ENCODE assay signal across 28 cellular contexts in the genomic region with DNA sequence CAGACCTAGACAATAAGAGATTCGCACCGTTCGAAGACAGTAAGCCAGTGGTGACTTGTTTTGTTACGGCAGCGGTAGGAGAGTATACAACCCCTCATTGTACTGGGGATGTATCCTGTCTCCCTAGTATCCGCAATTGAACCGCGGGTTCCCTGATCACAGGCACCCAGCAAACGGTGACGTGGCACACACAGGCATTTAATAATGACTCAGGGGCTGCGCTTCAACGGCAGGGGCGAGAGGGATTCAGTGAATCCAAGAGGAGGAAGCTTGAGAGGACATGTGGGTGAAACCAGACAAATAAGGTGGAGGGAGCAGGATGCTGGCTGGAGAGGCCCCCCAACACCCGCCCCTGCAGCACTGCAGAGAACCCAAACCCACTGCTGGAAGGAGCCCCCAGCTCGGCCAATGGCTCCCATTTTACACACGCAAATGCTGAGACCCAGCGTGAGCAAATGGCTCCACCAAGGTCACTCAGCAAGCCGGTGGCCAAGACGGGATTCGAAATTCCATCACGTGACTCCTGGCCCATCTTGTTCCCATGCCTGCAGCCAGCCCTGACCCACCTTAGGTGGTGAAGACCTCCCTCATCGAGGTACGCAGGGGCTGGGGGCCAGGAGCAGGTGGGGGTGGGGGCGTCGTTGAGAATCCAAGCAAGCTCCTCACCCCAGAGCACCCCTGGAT.
DNase-seq lines count a peak whose midpoint lies in the region; ATAC-seq, FAIRE-seq and TF ChIP-seq lines count a peak whose summit lies in the region.
"Had no signal": no experiment of that assay in that cellular context is flagged by ENCODE, and none has a peak within 500 bp of the region (broad histone marks: within the 10 kb centered on the region; RNA-seq: fewer than 3 reads in every experiment).

No MANE protein-coding gene starts in this region.

- H3K79me2 ChIP-seq in HepG2 (ENCODE audit: insufficient read depth, low read length), result no peaks in the 10 kb centered on the region

- H3K4me1 ChIP-seq in HepG2 (ENCODE audit: insufficient read depth, low read length), result no peaks in the 10 kb centered on the region
- H3K4me1 ChIP-seq: body of pancreas, testis had no signal

- POLR2A ChIA-PET in HepG2 (lab: Yijun Ruan, JAX), result no interaction called here

- CTCF ChIA-PET in HepG2 (lab: Yijun Ruan, JAX; ENCODE audit: low intra/inter-chr PET ratio, low total read pairs), result no interaction called here

- H3K27ac ChIP-seq in HepG2 (ENCODE audit: extremely low read length, insufficient read depth, low read length) (no peak overlapping the region), brain microvascular endothelial cell (no peak overlapping the region)
- H3K27ac ChIP-seq: body of pancreas, RWPE1, testis had no signal

- peaks cover 0 to 7% (median 2%) of the 10 kb centered on the region in 7 donors for H3K9me3 Mint-ChIP-seq in CD14-positive monocyte

- no peak overlapping the region for H3K27ac Mint-ChIP-seq in CD14-positive monocyte
- H3K27ac Mint-ChIP-seq: T-helper 1 cell treated with Interleukin-12 subunit alpha and Interleukin-12 subunit beta and Interleukin-4 antibody, amounts not matched to agents 30 μg/mL and 1 μg/mL, for 36 hours had no signal

- TF ChIP-seq RAD21 in HepG2 (CRISPR knock-in tag; IDR thresholded peaks at IDR 0.05), result no peak

- no peaks in the 10 kb centered on the region for H4K20me1 ChIP-seq in HepG2 (ENCODE audit: insufficient read depth, low read length)

- TF ChIP-seq EP300 in HepG2 (IDR thresholded peaks at IDR 0.05; ENCODE audit: low read depth in 2 of 2, low read length in 2 of 2), result no peak
- TF ChIP-seq EP300 in HepG2 (CRISPR knock-in tag; IDR thresholded peaks at IDR 0.05; ENCODE audit: borderline replicate concordance), result no peak

- FAIRE-seq in HTR-8/SVneo (lab: Jason Lieb, UNC), result no peak
- no peak for FAIRE-seq in HepG2 (lab: Jason Lieb, UNC)
- FAIRE-seq: D721Med, endothelial cell of umbilical vein, GM12892, islet of Langerhans had no signal

- H3K4me3 ChIP-seq in HepG2 (replicated peaks in 1 of 3; ENCODE audit: insufficient read depth in 1 of 3, low read depth in 2 of 3, low read length in 3 of 3) (no peak overlapping the region), brain microvascular endothelial cell (ENCODE audit: low read depth, low read length) (no peak overlapping the region)
- H3K4me3 ChIP-seq: body of pancreas, SK-N-MC, testis had no signal

- peaks cover 3% of the 10 kb centered on the region; the same call in 1 of the 2 replicates for H3K9me3 ChIP-seq in HepG2 (ENCODE audit: low read length)
- H3K9me3 ChIP-seq: body of pancreas, testis had no signal

- intact Hi-C loops in CD14-positive monocyte (cut with micrococcal nuclease), result no loop called here
- intact Hi-C loops in HepG2 (cut with micrococcal nuclease; ENCODE audit: unreplicated experiment), result no loop called here

- no peak overlapping the region for H2AFZ ChIP-seq in HepG2 (ENCODE audit: low read length)

- peak; percentile 26 for DNase-seq in CD14-positive monocyte (ENCODE audit: low spot score)
- peak; percentile 15 for DNase-seq in HTR-8/SVneo (ENCODE audit: insufficient read length, low spot score)
- DNase-seq in SW480 (ENCODE audit: low spot score), result peak; percentile 88
- no peak for DNase-seq in HepG2 (ENCODE audit: low spot score)
- no peak for DNase-seq in NCI-H446 (lab: John Stamatoyannopoulos, UW)
- DNase-seq in HUDEP-2 (lab: John Stamatoyannopoulos, UW; ENCODE audit: unreplicated experiment in 76 of 76), result no peak
- no peak for DNase-seq in brain microvascular endothelial cell
- DNase-seq in G401 (ENCODE audit: low spot score), result no peak
- DNase-seq: 8988T; activated CD4-positive, alpha-beta T cell treated with anti-CD3 and anti-CD28 coated beads for 4 hours; activated CD8-positive, alpha-beta memory T cell treated with anti-CD3 and anti-CD28 coated beads for 24 hours; activated gamma-delta T cell treated with Interleukin-2 at 50 U/mL for 16 hours; body of pancreas; CD4-positive, CD25-positive, alpha-beta regulatory T cell; left ventricle myocardium superior; naive B cell; NCI-H1092 treated with DMSO at 0.1 percent for 48 hours; NCI-H187 treated with DMSO at 0.1 percent for 48 hours; nucleus accumbens; stimulated activated naive CD4-positive, alpha-beta T cell treated with Interleukin-2 at 50 U/mL for 16 hours; testis had no signal

- WGBS in HepG2 (ENCODE audit: low lambda C conversion rate), result 48% methylated on average over 16 of the region's 25 CpGs

- no peaks in the 10 kb centered on the region for H3K36me3 Mint-ChIP-seq in CD14-positive monocyte
- H3K36me3 Mint-ChIP-seq: CD4-positive, CD25-positive, alpha-beta regulatory T cell had no signal

- no peak for TF ChIP-seq POLR2A in HepG2 (IDR thresholded peaks at IDR 0.05; ENCODE audit: insufficient read depth in 1 of 2, low read depth in 2 of 2, low read length in 2 of 2)

- H3K27me3 Mint-ChIP-seq in CD14-positive monocyte (ENCODE audit: low read depth in 3 of 3), result peaks cover 0 to 2% (median 2%) of the 10 kb centered on the region in 3 donors

- no peak overlapping the region for H3K9ac ChIP-seq in HepG2 (ENCODE audit: insufficient read depth, low read depth, low read length)

- H3K4me2 ChIP-seq in HepG2 (ENCODE audit: low read depth, low read length), result no peak overlapping the region

- H3K4me3 Mint-ChIP-seq in CD14-positive monocyte, result no peak overlapping the region
- H3K4me3 Mint-ChIP-seq: CD4-positive, CD25-positive, alpha-beta regulatory T cell; naive B cell; T-helper 1 cell treated with Interleukin-12 subunit alpha and Interleukin-12 subunit beta and Interleukin-4 antibody, amounts not matched to agents 30 μg/mL and 1 μg/mL, for 36 hours had no signal

- H3K36me3 ChIP-seq in HepG2 (replicated peaks in 1 of 2; ENCODE audit: control insufficient read depth in 1 of 2, insufficient read depth in 2 of 2, low read length in 2 of 2) (no peaks in the 10 kb centered on the region), brain microvascular endothelial cell (replicated peaks) (no peaks in the 10 kb centered on the region)

- ATAC-seq in HepG2, result no peak
- ATAC-seq: body of pancreas, left ventricle myocardium superior had no signal

- H3K4me1 Mint-ChIP-seq in CD14-positive monocyte, result peaks cover 15% of the 10 kb centered on the region
- H3K4me1 Mint-ChIP-seq: CD4-positive, CD25-positive, alpha-beta regulatory T cell; naive B cell had no signal

- TF ChIP-seq CTCF in CD14-positive monocyte (IDR thresholded peaks at IDR 0.05) (no peak), HepG2 (CRISPR knock-in tag; IDR thresholded peaks at IDR 0.05) (no peak), brain microvascular endothelial cell (IDR thresholded peaks at IDR 0.05; ENCODE audit: low read depth, low read length, missing control alignments) (no peak)

- in situ Hi-C loops in HepG2 (cut with HindIII; ENCODE audit: extremely low pct_ligation_motif_present, low pct_unique_long_range_greater_than_20kb) (no loop called here), brain microvascular endothelial cell (cut with HindIII; ENCODE audit: low pct_ligation_motif_present, low sequenced_read_pairs) (no loop called here), G401 (cut with HindIII; ENCODE audit: low sequenced_read_pairs) (no loop called here)

- peaks cover 0 to 11% of the 10 kb centered on the region in 2 experiments; a peak in 2 of 5 replicates for H3K27me3 ChIP-seq in HepG2 (ENCODE audit: control insufficient read depth in 1 of 2, insufficient read depth in 2 of 2, low read length in 2 of 2)
- H3K27me3 ChIP-seq in brain microvascular endothelial cell (replicated peaks), result no peaks in the 10 kb centered on the region
- H3K27me3 ChIP-seq: body of pancreas, testis had no signal

- no TSS peak for BruUV-seq in HepG2 (replicated peaks; lab: Mats Ljungman, UMichigan)

TF ChIP-seq in HepG2, 621 proteins besides CTCF, POLR2A, EP300 and RAD21 (continues in another document):
- TF ChIP-seq NKX3-1 (CRISPR knock-in tag; IDR thresholded peaks at IDR 0.05) (no peak), ZNF790 (CRISPR knock-in tag; IDR thresholded peaks at IDR 0.05; ENCODE audit: borderline replicate concordance) (no peak), TRIM24 (CRISPR knock-in tag; IDR thresholded peaks at IDR 0.05) (no peak), ZNF564 (CRISPR knock-in tag; IDR thresholded peaks at IDR 0.05) (no peak), REL (CRISPR knock-in tag; conservative IDR thresholded peaks at IDR 0.05) (no peak), CENPT (CRISPR knock-in tag; IDR thresholded peaks at IDR 0.05; ENCODE audit: low read depth) (no peak), SMC3 (IDR thresholded peaks at IDR 0.05; ENCODE audit: low read length) (no peak), MEIS2 (CRISPR knock-in tag; IDR thresholded peaks at IDR 0.05) (no peak), ZNF570 (CRISPR knock-in tag; IDR thresholded peaks at IDR 0.05; ENCODE audit: borderline replicate concordance) (no peak), KAT8 (CRISPR knock-in tag; IDR thresholded peaks at IDR 0.05) (no peak), RAD51 (IDR thresholded peaks at IDR 0.05; ENCODE audit: borderline replicate concordance) (peak; percentile 38; the same call in 1 of the 2 replicates)
- TF ChIP-seq, protein P1, sequence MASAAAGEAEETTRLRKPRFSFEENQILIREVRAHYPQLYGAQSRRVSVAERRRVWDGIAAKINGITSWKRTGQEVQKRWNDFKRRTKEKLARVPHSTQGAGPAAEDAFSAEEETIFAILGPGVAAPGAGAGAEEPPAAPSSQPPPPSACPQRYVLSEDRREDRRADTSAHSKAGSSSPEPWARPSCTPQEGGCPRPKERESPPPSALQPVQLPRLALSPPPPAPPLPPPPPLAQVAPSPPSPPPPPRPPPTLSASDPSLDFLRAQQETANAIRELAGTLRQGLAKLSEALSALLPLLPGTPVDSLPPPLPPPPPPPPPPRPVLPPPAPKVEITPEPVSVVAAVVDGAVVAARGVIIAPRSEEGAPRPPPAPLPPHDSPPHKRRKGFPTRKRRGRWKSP (CRISPR knock-in tag; IDR thresholded peaks at IDR 0.05), result no peak
- TF ChIP-seq, protein P2, sequence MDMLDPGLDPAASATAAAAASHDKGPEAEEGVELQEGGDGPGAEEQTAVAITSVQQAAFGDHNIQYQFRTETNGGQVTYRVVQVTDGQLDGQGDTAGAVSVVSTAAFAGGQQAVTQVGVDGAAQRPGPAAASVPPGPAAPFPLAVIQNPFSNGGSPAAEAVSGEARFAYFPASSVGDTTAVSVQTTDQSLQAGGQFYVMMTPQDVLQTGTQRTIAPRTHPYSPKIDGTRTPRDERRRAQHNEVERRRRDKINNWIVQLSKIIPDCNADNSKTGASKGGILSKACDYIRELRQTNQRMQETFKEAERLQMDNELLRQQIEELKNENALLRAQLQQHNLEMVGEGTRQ (IDR thresholded peaks at IDR 0.05; ENCODE audit: low read depth, low read length), result peak; percentile 29; the same call in 1 of the 2 replicates
- TF ChIP-seq, protein P2 (CRISPR knock-in tag; IDR thresholded peaks at IDR 0.05; ENCODE audit: borderline replicate concordance), result no peak

Comparison
In these comparisons a context has a peak if more than half of its experiments do, and no peak if none do; other contexts are left out.
1. DNase-seq: peak in CD14-positive monocyte (single experiment), HTR-8/SVneo (single experiment) and SW480 (single experiment); none in HepG2 (single experiment), NCI-H446 (0 of 2), HUDEP-2 (0 of 76), brain microvascular endothelial cell (single experiment) and G401 (single experiment).